ENCODE assay signal across 33 cellular contexts in the genomic region with DNA sequence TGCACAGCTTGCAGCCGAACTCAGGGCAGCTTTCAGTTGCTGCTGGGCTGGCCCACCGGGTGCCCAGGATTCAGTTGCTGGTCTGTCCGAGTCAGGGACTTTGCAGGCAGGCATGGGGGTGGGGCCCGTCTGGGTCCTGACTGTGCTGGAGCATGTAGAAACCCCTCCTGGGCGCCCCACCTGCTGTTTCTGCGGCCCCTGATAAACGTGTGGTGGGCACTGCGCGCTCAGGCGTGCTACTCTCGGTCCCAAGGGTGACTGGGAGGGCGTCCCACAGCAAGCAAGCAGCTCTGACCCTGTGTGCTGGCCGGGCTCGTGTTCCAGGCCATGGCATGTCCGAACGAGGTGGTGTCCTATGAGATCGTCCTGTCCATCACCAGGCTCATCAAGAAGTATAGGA. TPM values are rescaled to one million over a fixed set of nuclear protein-coding genes. Genes with fewer than 3 reads are reported as not detected.
"Had no signal": no experiment of that assay in that cellular context is flagged by ENCODE, and none has a peak within 500 bp of the region (broad histone marks: within the 10 kb centered on the region; RNA-seq: fewer than 3 reads in every experiment).

No MANE protein-coding gene starts in this region.

- H3K27ac Mint-ChIP-seq: naive thymus-derived CD8-positive, alpha-beta T cell; natural killer cell treated with Interleukin-12 subunit alpha and Interleukin-12 subunit beta and Interleukin-15 and Interleukin-18, amount 100 ng/mL, for 72 hours; nephron progenitor cell; progenitor cell of endocrine pancreas; stimulated activated effector memory CD8-positive, alpha-beta T cell treated with anti-CD3 and anti-CD28 coated beads, Interleukin-12 subunit alpha, Interleukin-12 subunit beta, amount 100 ng/mL, for 72 hours; stimulated activated naive CD8-positive, alpha-beta T cell treated with anti-CD3 and anti-CD28 coated beads, Interleukin-15, Interleukin-2, amounts not matched to agents 100 ng/mL and 50 ng/mL, for 24 hours; type B pancreatic cell had no signal

- H3K9ac ChIP-seq: parathyroid adenoma had no signal

- H2AFZ ChIP-seq: parathyroid adenoma had no signal

- H3K9me3 Mint-ChIP-seq: naive thymus-derived CD8-positive, alpha-beta T cell; natural killer cell treated with Interleukin-12 subunit alpha and Interleukin-12 subunit beta and Interleukin-15 and Interleukin-18, amount 100 ng/mL, for 72 hours; nephron progenitor cell; neural crest cell; stimulated activated effector memory CD8-positive, alpha-beta T cell treated with anti-CD3 and anti-CD28 coated beads, Interleukin-12 subunit alpha, Interleukin-12 subunit beta, amount 100 ng/mL, for 72 hours; stimulated activated naive B cell treated with anti-CD40 and anti-IgM and Interleukin-4, amounts not matched to agents 10 μg/mL and 1 μg/mL and 100 μg/mL, for 72 hours; stimulated activated naive CD8-positive, alpha-beta T cell treated with anti-CD3 and anti-CD28 coated beads, Interleukin-15, Interleukin-2, amounts not matched to agents 100 ng/mL and 50 ng/mL, for 24 hours; type B pancreatic cell had no signal

- H3K9me3 ChIP-seq: ovary, psoas muscle, right lobe of liver, sigmoid colon, stomach, thoracic aorta, thyroid gland, transverse colon, upper lobe of right lung, uterus had no signal

- DNase-seq: naive thymus-derived CD8-positive, alpha-beta T cell; nephron progenitor cell; occipital lobe; ovary; posterior cingulate gyrus; psoas muscle; right cardiac atrium; right lobe of liver; sigmoid colon; small intestine; stimulated activated CD4-positive, alpha-beta T cell treated with anti-CD3 and anti-CD28 coated beads, Interleukin-15, amount 100 ng/mL, for 24 hours; stimulated activated CD4-positive, alpha-beta T cell treated with anti-CD3 and anti-CD28 coated beads, Interleukin-2, amount 100 ng/mL, for 24 hours; stimulated activated CD4-positive, alpha-beta T cell treated with anti-CD3 and anti-CD28 coated beads, Interleukin-2, amount 100 ng/mL, for 48 hours; stimulated activated CD4-positive, alpha-beta T cell treated with anti-CD3 and anti-CD28 coated beads, Interleukin-4, amount 100 ng/mL, for 24 hours; stimulated activated naive B cell treated with anti-CD40 and anti-IgM and Interleukin-4, amounts not matched to agents 10 μg/mL and 1 μg/mL and 100 μg/mL, for 72 hours; stimulated activated naive CD4-positive, alpha-beta T cell treated with Interleukin-2 at 50 U/mL for 16 hours; stomach; thyroid gland; transverse colon; upper lobe of right lung; uterus had no signal

- H3K4me1 Mint-ChIP-seq: neural crest cell had no signal

- H3K79me2 ChIP-seq: parathyroid adenoma had no signal

- H3K27me3 Mint-ChIP-seq: naive thymus-derived CD8-positive, alpha-beta T cell; natural killer cell treated with Interleukin-12 subunit alpha and Interleukin-12 subunit beta and Interleukin-15 and Interleukin-18, amount 100 ng/mL, for 72 hours; progenitor cell of endocrine pancreas; stimulated activated naive B cell treated with anti-CD40 and anti-IgM and Interleukin-4, amounts not matched to agents 10 μg/mL and 1 μg/mL and 100 μg/mL, for 72 hours; stimulated activated naive CD8-positive, alpha-beta T cell treated with anti-CD3 and anti-CD28 coated beads, Interleukin-15, Interleukin-2, amounts not matched to agents 100 ng/mL and 50 ng/mL, for 24 hours; type B pancreatic cell had no signal

- H3K27me3 ChIP-seq: ovary, right lobe of liver, sigmoid colon, stomach, thyroid gland, transverse colon, upper lobe of right lung, uterus had no signal

- H3K4me1 ChIP-seq: parathyroid adenoma, psoas muscle, sigmoid colon, transverse colon, upper lobe of right lung, uterus had no signal

- ATAC-seq: naive thymus-derived CD8-positive, alpha-beta T cell; natural killer cell treated with Interleukin-12 subunit alpha and Interleukin-12 subunit beta and Interleukin-15 and Interleukin-18, amount 100 ng/mL, for 72 hours; psoas muscle; right cardiac atrium; right lobe of liver; stimulated activated effector memory CD8-positive, alpha-beta T cell treated with anti-CD3 and anti-CD28 coated beads, Interleukin-12 subunit alpha, Interleukin-12 subunit beta, amount 100 ng/mL, for 72 hours; stimulated activated naive B cell treated with anti-CD40 and anti-IgM and Interleukin-4, amounts not matched to agents 10 μg/mL and 1 μg/mL and 100 μg/mL, for 72 hours; upper lobe of right lung had no signal

- H3K4me3 ChIP-seq: ovary, psoas muscle, right lobe of liver, sigmoid colon, stomach, thoracic aorta, thyroid gland, transverse colon, upper lobe of right lung, uterus had no signal

- H3K36me3 Mint-ChIP-seq: natural killer cell treated with Interleukin-12 subunit alpha and Interleukin-12 subunit beta and Interleukin-15 and Interleukin-18, amount 100 ng/mL, for 72 hours; type B pancreatic cell had no signal

- H3K4me3 Mint-ChIP-seq: naive thymus-derived CD8-positive, alpha-beta T cell; natural killer cell treated with Interleukin-12 subunit alpha and Interleukin-12 subunit beta and Interleukin-15 and Interleukin-18, amount 100 ng/mL, for 72 hours; nephron progenitor cell; neural crest cell; stimulated activated effector memory CD8-positive, alpha-beta T cell treated with anti-CD3 and anti-CD28 coated beads, Interleukin-12 subunit alpha, Interleukin-12 subunit beta, amount 100 ng/mL, for 72 hours; stimulated activated naive B cell treated with anti-CD40 and anti-IgM and Interleukin-4, amounts not matched to agents 10 μg/mL and 1 μg/mL and 100 μg/mL, for 72 hours; stimulated activated naive CD8-positive, alpha-beta T cell treated with anti-CD3 and anti-CD28 coated beads, Interleukin-15, Interleukin-2, amounts not matched to agents 100 ng/mL and 50 ng/mL, for 24 hours; type B pancreatic cell had no signal

- H3K36me3 ChIP-seq: ovary, uterus had no signal

- H3K27ac ChIP-seq: ovary, parathyroid adenoma, psoas muscle, right lobe of liver, sigmoid colon, stomach, thoracic aorta, transverse colon, upper lobe of right lung, uterus had no signal

- FAIRE-seq: small intestine had no signal

RNA-seq across cellular contexts. Expression of gene NPW, which starts 40.8 kb away (rescaled TPM):
- total RNA-seq: naive thymus-derived CD8-positive, alpha-beta T cell; occipital lobe; osteoblast; right cardiac atrium; sigmoid colon; skeletal muscle tissue; subcutaneous adipose tissue; thoracic aorta; upper lobe of right lung; urinary bladder had no signal
- polyA plus RNA-seq: naive thymus-derived CD8-positive, alpha-beta T cell; right cardiac atrium had no signal
